Comparison of ENCODE assay signal across 10 cellular contexts in the genomic region with DNA sequence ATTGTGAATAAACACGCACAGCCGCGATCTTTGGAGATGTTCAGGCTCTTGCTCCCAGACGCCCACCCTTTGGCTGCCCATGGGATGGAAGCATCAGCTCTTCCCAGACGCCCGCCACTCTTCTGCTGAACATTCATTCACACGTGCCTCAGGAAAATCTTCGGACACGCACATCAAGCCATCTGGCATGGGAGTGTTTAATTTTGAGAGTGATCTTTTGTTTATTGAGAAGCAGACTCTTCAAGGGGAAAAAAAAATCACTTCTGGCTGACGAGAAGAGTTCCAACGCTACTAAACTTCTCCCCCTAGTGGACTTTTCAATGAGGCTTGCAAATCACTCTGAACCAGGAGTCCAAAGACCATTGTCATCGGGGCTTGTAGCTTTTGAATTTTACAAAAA.
A peak's percentile ranks its signal among the peaks of the same experiment; 100 is the strongest.
DNase-seq lines count a peak whose midpoint lies in the region; ATAC-seq and TF ChIP-seq lines count a peak whose summit lies in the region.
"Had no signal": no experiment of that assay in that cellular context is flagged by ENCODE, and none has a peak within 500 bp of the region (broad histone marks: within the 10 kb centered on the region; RNA-seq: fewer than 3 reads in every experiment).

No MANE protein-coding gene starts in this region.

- H3K9me3 ChIP-seq in neural cell (ENCODE audit: low read length): no peaks in the 10 kb centered on the region
- H3K9me3 ChIP-seq: mucosa of descending colon, SJSA1 had no signal

- H3K27me3 ChIP-seq in neural cell (ENCODE audit: insufficient read depth, low read depth, low read length): no peaks in the 10 kb centered on the region
- H3K27me3 ChIP-seq: SJSA1 had no signal

- peaks cover 33% of the 10 kb centered on the region for H3K27me3 Mint-ChIP-seq in activated naive CD4-positive, alpha-beta T cell treated with anti-CD3 and anti-CD28 coated beads for 36 hours (ENCODE audit: low read depth)

- intact Hi-C loops in activated naive CD4-positive, alpha-beta T cell treated with anti-CD3 and anti-CD28 coated beads for 36 hours (cut with micrococcal nuclease): loop anchor here (1.0 kb wide), 2 partner anchors 60 to 424 kb away; no protein-coding TSS in a partner anchor

- no peaks in the 10 kb centered on the region for H3K9me2 ChIP-seq in neural cell (ENCODE audit: insufficient read depth, low read length)

- H3K36me3 Mint-ChIP-seq in activated naive CD4-positive, alpha-beta T cell treated with anti-CD3 and anti-CD28 coated beads for 36 hours (ENCODE audit: low read depth): peaks cover 4% of the 10 kb centered on the region
- no peaks in the 10 kb centered on the region for H3K36me3 Mint-ChIP-seq in stimulated activated effector memory CD8-positive, alpha-beta T cell treated with anti-CD3 and anti-CD28 coated beads, Interleukin-12 subunit alpha, Interleukin-12 subunit beta, amount 100 ng/mL, for 72 hours

- no peaks in the 10 kb centered on the region for H4K20me1 ChIP-seq in neural cell (ENCODE audit: insufficient read depth)

- TF ChIP-seq EP300 in neural cell (conservative IDR thresholded peaks at IDR 0.05; ENCODE audit: poor library complexity, severe bottlenecking): no peak

- H3F3A ChIP-seq in neural cell (ENCODE audit: insufficient read depth, low read length, poor library complexity, severe bottlenecking): no peaks in the 10 kb centered on the region

- H3K4me1 Mint-ChIP-seq in activated naive CD4-positive, alpha-beta T cell treated with anti-CD3 and anti-CD28 coated beads for 36 hours (ENCODE audit: low read depth): no peaks in the 10 kb centered on the region
- H3K4me1 Mint-ChIP-seq in stimulated activated effector memory CD8-positive, alpha-beta T cell treated with anti-CD3 and anti-CD28 coated beads, Interleukin-12 subunit alpha, Interleukin-12 subunit beta, amount 100 ng/mL, for 72 hours: no peaks in the 10 kb centered on the region

- no peak overlapping the region for H3K27ac Mint-ChIP-seq in activated naive CD4-positive, alpha-beta T cell treated with anti-CD3 and anti-CD28 coated beads for 36 hours
- no peak overlapping the region for H3K27ac Mint-ChIP-seq in stimulated activated effector memory CD8-positive, alpha-beta T cell treated with anti-CD3 and anti-CD28 coated beads, Interleukin-12 subunit alpha, Interleukin-12 subunit beta, amount 100 ng/mL, for 72 hours

- H3K4me3 ChIP-seq in cardiac fibroblast (replicated peaks in 1 of 2; ENCODE audit: low read depth in 2 of 2, low read length in 2 of 2) (no peak overlapping the region), neural cell (ENCODE audit: low read length) (no peak overlapping the region)
- H3K4me3 ChIP-seq: mucosa of descending colon, SJSA1 had no signal

- no peaks in the 10 kb centered on the region for H3K79me2 ChIP-seq in neural cell (replicated peaks; ENCODE audit: insufficient read depth, low read length)

- H3K4me2 ChIP-seq in neural cell (ENCODE audit: low read length): no peak overlapping the region

- peak; percentile 22; the same call in 1 of the 3 replicates for TF ChIP-seq CTCF in GM12872 (IDR thresholded peaks at IDR 0.05; ENCODE audit: insufficient read depth, low read depth, low read length)
- TF ChIP-seq CTCF in cardiac fibroblast (IDR thresholded peaks at IDR 0.05; ENCODE audit: low read depth, low read length): peak; percentile 68
- peak; percentile 62 for TF ChIP-seq CTCF in neural cell (IDR thresholded peaks at IDR 0.05; ENCODE audit: poor library complexity, severe bottlenecking)

- CTCF ChIA-PET in activated naive CD4-positive, alpha-beta T cell treated with anti-CD3 and anti-CD28 coated beads for 36 hours (lab: Charles Lee): interaction anchor here (1.8 kb wide), 1 partner anchor 15 kb away, joined by 3 read pairs; no protein-coding TSS in a partner anchor

- no peak overlapping the region for H2AFZ ChIP-seq in neural cell (ENCODE audit: low read depth, low read length)

- H3K27ac ChIP-seq in neural cell (ENCODE audit: low read length): no peak overlapping the region
- H3K27ac ChIP-seq: SJSA1 had no signal

- H3K36me3 ChIP-seq in neural cell (ENCODE audit: insufficient read depth, low read length): no peaks in the 10 kb centered on the region
- H3K36me3 ChIP-seq: SJSA1 had no signal

- no peak overlapping the region for H3K9ac ChIP-seq in neural cell (ENCODE audit: low read length)

- ATAC-seq in stimulated activated effector memory CD8-positive, alpha-beta T cell treated with anti-CD3 and anti-CD28 coated beads, Interleukin-12 subunit alpha, Interleukin-12 subunit beta, amount 100 ng/mL, for 72 hours: no peak
- ATAC-seq: mucosa of descending colon had no signal

- H3K4me3 Mint-ChIP-seq in activated naive CD4-positive, alpha-beta T cell treated with anti-CD3 and anti-CD28 coated beads for 36 hours: no peak overlapping the region
- H3K4me3 Mint-ChIP-seq in stimulated activated effector memory CD8-positive, alpha-beta T cell treated with anti-CD3 and anti-CD28 coated beads, Interleukin-12 subunit alpha, Interleukin-12 subunit beta, amount 100 ng/mL, for 72 hours: no peak overlapping the region

- DNase-seq in NCI-H2227 treated with DMSO at 0.1 percent for 48 hours (lab: John Stamatoyannopoulos, UW): peak; percentile 27
- peak; percentile 41 to 75 for DNase-seq in cardiac fibroblast (ENCODE audit: low read depth in 2 of 2)
- no peak for DNase-seq in activated naive CD4-positive, alpha-beta T cell treated with anti-CD3 and anti-CD28 coated beads for 36 hours
- no peak for DNase-seq in COLO668 (lab: John Stamatoyannopoulos, UW; ENCODE audit: unreplicated experiment)
- DNase-seq in NOMO-1 treated with DMSO at 0.1 percent for 48 hours (lab: John Stamatoyannopoulos, UW; ENCODE audit: unreplicated experiment): no peak
- DNase-seq in stimulated activated effector memory CD8-positive, alpha-beta T cell treated with anti-CD3 and anti-CD28 coated beads, Interleukin-12 subunit alpha, Interleukin-12 subunit beta, amount 100 ng/mL, for 72 hours (ENCODE audit: low spot score in 2 of 2): no peak

- peak; percentile 48 for TF ChIP-seq RAD21 in neural cell (conservative IDR thresholded peaks at IDR 0.05)

- H3K9me3 Mint-ChIP-seq in activated naive CD4-positive, alpha-beta T cell treated with anti-CD3 and anti-CD28 coated beads for 36 hours: peaks cover 12% of the 10 kb centered on the region
- H3K9me3 Mint-ChIP-seq in stimulated activated effector memory CD8-positive, alpha-beta T cell treated with anti-CD3 and anti-CD28 coated beads, Interleukin-12 subunit alpha, Interleukin-12 subunit beta, amount 100 ng/mL, for 72 hours: peaks cover 3% of the 10 kb centered on the region

TF ChIP-seq in neural cell, 6 proteins besides CTCF, POLR2A, EP300 and RAD21:
- no peak for TF ChIP-seq TAF1 (IDR thresholded peaks at IDR 0.05; ENCODE audit: low read depth)
- peak; percentile 63 for TF ChIP-seq SMC3 (conservative IDR thresholded peaks at IDR 0.05; ENCODE audit: poor library complexity)
- TF ChIP-seq EZH2 (IDR thresholded peaks at IDR 0.05; ENCODE audit: borderline replicate concordance, insufficient read depth, low read length, poor library complexity, severe bottlenecking): no peak
TF ChIP-seq in neural cell: peak in this region for 1.

Comparison
In these comparisons a context has a peak if more than half of its experiments do, and no peak if none do; other contexts are left out.
1. DNase-seq: peak in NCI-H2227 treated with DMSO at 0.1 percent for 48 hours (single experiment) and cardiac fibroblast (2 of 2); none in activated naive CD4-positive, alpha-beta T cell treated with anti-CD3 and anti-CD28 coated beads for 36 hours (single experiment), COLO668 (single experiment), NOMO-1 treated with DMSO at 0.1 percent for 48 hours (single experiment) and stimulated activated effector memory CD8-positive, alpha-beta T cell treated with anti-CD3 and anti-CD28 coated beads, Interleukin-12 subunit alpha, Interleukin-12 subunit beta, amount 100 ng/mL, for 72 hours (0 of 2).
2. Peak in every context shown above with its lines, with median percentiles within 50 percentile points of each other: CTCF ChIP-seq.